ENCODE assay signal across 13 cellular contexts in the genomic region with DNA sequence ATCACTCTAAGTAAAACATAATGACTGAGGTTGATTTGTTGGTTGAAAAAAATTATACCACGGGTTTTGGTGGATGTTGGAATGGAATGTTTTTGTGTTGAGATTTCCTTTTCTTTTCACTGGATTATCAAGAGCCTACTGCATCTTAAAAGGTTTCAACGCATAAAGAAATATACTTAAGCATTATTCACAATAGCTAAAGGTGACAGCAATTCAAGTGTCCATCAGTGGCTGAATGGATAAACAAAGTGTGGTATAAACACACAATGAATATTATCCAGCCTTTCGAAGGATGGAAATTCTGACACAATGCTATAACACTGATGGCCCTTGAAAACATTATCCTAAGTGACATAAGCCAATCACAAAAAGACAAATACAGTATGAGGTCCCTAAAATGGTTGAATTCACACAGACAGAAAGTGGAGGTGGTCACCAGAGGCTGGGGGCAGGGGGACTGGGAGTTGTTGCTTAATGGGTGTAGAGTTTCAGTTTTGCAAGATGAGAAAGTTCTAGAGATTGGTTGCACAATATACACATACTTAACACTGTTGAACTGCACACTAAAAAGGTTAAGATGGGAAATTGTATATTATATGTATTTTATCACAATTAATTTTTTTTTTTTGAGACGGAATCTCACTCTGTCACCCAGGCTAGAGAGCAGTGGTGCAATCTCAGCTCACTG.
A peak's percentile ranks its signal among the peaks of the same experiment; 100 is the strongest.
DNase-seq lines count a peak whose midpoint lies in the region; ATAC-seq, FAIRE-seq and TF ChIP-seq lines count a peak whose summit lies in the region.
"Had no signal": no experiment of that assay in that cellular context is flagged by ENCODE, and none has a peak within 500 bp of the region (broad histone marks: within the 10 kb centered on the region; RNA-seq: fewer than 3 reads in every experiment).

No MANE protein-coding gene starts in this region.

- no peak overlapping the region for H3K4me3 ChIP-seq in astrocyte (ENCODE audit: insufficient read depth, low read depth, low read length)
- no peak overlapping the region for H3K4me3 ChIP-seq in hepatocyte
- no peak overlapping the region for H3K4me3 ChIP-seq in spleen

- no peak overlapping the region for H3K4me3 Mint-ChIP-seq in astrocyte (ENCODE audit: unreplicated experiment)

- WGBS in hepatocyte (ENCODE audit: low lambda C conversion rate, missing lambda C conversion rate) = 84% methylated on average over 4 of the region's 4 CpGs
- WGBS in spleen, 5 donors = 76 to 86% (median 84%) methylated on average over 4 of the region's 4 CpGs

- peak; percentile 44 for FAIRE-seq in HTR-8/SVneo (lab: Jason Lieb, UNC)
- peak; percentile 49 for FAIRE-seq in astrocyte (lab: Jason Lieb, UNC)

- no peak for TF ChIP-seq POLR2A in spleen (IDR thresholded peaks at IDR 0.05)

- H3K4me1 ChIP-seq in astrocyte (ENCODE audit: insufficient read depth, low read length) = peaks cover 34% of the 10 kb centered on the region
- H3K4me1 ChIP-seq in hepatocyte (ENCODE audit: insufficient read depth) = peaks cover 5% of the 10 kb centered on the region
- H3K4me1 ChIP-seq in spleen = peaks cover 0 to 31% (median 14%) of the 10 kb centered on the region in 6 donors

- H3K4me2 ChIP-seq in astrocyte (ENCODE audit: low read length) (peak overlapping the region; percentile 39), hepatocyte (no peak overlapping the region)

- intact Hi-C loops in spleen (cut with DNase I; ENCODE audit: low total_unique reads) = no loop called here

- peak overlapping the region; percentile 71 for H3K27ac ChIP-seq in astrocyte (ENCODE audit: low read depth, low read length)
- H3K27ac ChIP-seq in hepatocyte = peak overlapping the region; percentile 58
- peak overlapping the region; percentile 7 to 74 (median 48) for H3K27ac ChIP-seq in spleen

- H3K9me2 ChIP-seq in hepatocyte (replicated peaks; ENCODE audit: insufficient read depth) = no peaks in the 10 kb centered on the region

- H3K36me3 ChIP-seq in astrocyte (ENCODE audit: insufficient read depth, low read length) (peaks cover 34% of the 10 kb centered on the region), hepatocyte (replicated peaks; ENCODE audit: insufficient read depth, low read depth) (no peaks in the 10 kb centered on the region), spleen (peaks cover 0 to 74% (median 9%) of the 10 kb centered on the region in 6 donors)

- peaks cover 12% of the 10 kb centered on the region for H3K79me2 ChIP-seq in astrocyte (ENCODE audit: insufficient read depth, low read length)
- H3K79me2 ChIP-seq in hepatocyte = no peaks in the 10 kb centered on the region

- peaks cover 2% of the 10 kb centered on the region for H3K9me3 Mint-ChIP-seq in astrocyte (ENCODE audit: unreplicated experiment)

- H3K27me3 Mint-ChIP-seq in astrocyte (ENCODE audit: low read depth, unreplicated experiment) = no peaks in the 10 kb centered on the region

- H3K9me3 ChIP-seq in astrocyte (ENCODE audit: insufficient read depth, low read depth, low read length) (no peaks in the 10 kb centered on the region), hepatocyte (ENCODE audit: low read depth) (no peaks in the 10 kb centered on the region), spleen (no peaks in the 10 kb centered on the region)

- peak overlapping the region; percentile 99 for H3K27ac Mint-ChIP-seq in astrocyte (ENCODE audit: unreplicated experiment)

- H4K20me1 ChIP-seq in astrocyte (ENCODE audit: insufficient read depth, low read length) (no peaks in the 10 kb centered on the region), hepatocyte (ENCODE audit: insufficient read depth, poor library complexity, severe bottlenecking) (no peaks in the 10 kb centered on the region)

- ATAC-seq in GM18502 (IDR thresholded peaks at IDR 0.05; ENCODE audit: poor library complexity, unreplicated experiment) = no peak
- ATAC-seq in GM19035 (IDR thresholded peaks at IDR 0.05; ENCODE audit: unreplicated experiment) = no peak
- ATAC-seq: esophagus mucosa had no signal

- no peak overlapping the region for H2AFZ ChIP-seq in astrocyte (ENCODE audit: low read depth, low read length)
- no peak overlapping the region for H2AFZ ChIP-seq in hepatocyte

- H3K36me3 Mint-ChIP-seq in astrocyte (ENCODE audit: low read depth, unreplicated experiment) = peaks cover 23% of the 10 kb centered on the region
- H3K36me3 Mint-ChIP-seq: stimulated activated effector memory CD8-positive, alpha-beta T cell treated with anti-CD3 and anti-CD28 coated beads, Interleukin-12 subunit alpha, Interleukin-12 subunit beta, amount 100 ng/mL, for 72 hours had no signal

- no peak for DNase-seq in HTR-8/SVneo (ENCODE audit: insufficient read length, low spot score)
- no peak for DNase-seq in astrocyte (ENCODE audit: low read depth)
- DNase-seq in hepatocyte (ENCODE audit: low spot score) = no peak
- no peak for DNase-seq in spleen
- no peak for DNase-seq in COLO829 (ENCODE audit: low spot score)
- DNase-seq: KG1; NCI-H1694 treated with DMSO at 0.1 percent for 48 hours; RPMI8226; stimulated activated CD4-positive, alpha-beta T cell treated with anti-CD3 and anti-CD28 coated beads, Interleukin-4, amount 100 ng/mL, for 1 hour had no signal

- H3K4me1 Mint-ChIP-seq in astrocyte (ENCODE audit: low read depth, unreplicated experiment) = peaks cover 49% of the 10 kb centered on the region

- H3K9ac ChIP-seq in astrocyte (ENCODE audit: low read length) = peak overlapping the region; percentile 37

- H3K27me3 ChIP-seq in astrocyte (ENCODE audit: insufficient read depth, low read length) (no peaks in the 10 kb centered on the region), hepatocyte (no peaks in the 10 kb centered on the region), spleen (replicated peaks in 1 of 7) (no peaks in the 10 kb centered on the region)

- no peak for TF ChIP-seq CTCF in astrocyte (IDR thresholded peaks at IDR 0.05; ENCODE audit: insufficient read depth, low read depth, low read length)
- TF ChIP-seq CTCF in hepatocyte (IDR thresholded peaks at IDR 0.05; ENCODE audit: poor library complexity) = no peak
- TF ChIP-seq CTCF in spleen (IDR thresholded peaks at IDR 0.05 in 8 of 11, conservative IDR thresholded peaks at IDR 0.05 in 3 of 11) = no peak
